Comparison of ENCODE assay signal across 24 cellular contexts in the genomic region with DNA sequence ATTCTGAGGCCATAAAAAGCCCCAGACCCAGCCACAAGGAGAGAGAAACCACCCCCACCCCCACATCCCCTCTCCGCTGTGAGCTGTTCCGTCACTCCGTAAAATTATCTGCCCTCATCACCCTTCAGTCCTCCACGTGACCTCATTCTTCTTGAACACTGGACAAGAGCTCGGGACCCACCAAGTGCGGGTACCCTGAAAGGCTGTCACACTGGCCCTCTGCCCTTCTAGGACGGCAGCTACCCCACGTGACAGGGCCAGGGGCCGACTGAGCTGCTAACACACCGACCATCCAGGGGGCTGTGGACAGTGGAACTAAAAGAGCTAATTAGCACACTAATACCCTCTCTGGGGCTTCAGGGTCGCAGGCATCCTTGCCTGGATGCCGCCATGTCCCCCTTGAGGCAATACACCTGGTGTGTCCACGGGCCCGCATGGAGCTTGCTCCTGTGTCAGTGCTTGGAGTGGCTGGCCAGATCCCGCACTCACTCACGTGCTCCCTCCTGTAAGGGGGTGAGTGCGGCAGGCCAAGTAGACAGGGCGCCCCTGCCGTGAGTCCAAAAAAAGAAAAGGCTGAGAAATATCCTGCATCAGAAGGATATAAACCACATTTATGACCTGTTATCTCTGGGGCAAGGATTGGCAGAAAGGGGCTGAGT. TPM values are rescaled to one million over a fixed set of nuclear protein-coding genes. Genes with fewer than 3 reads are reported as not detected.
DNase-seq lines count a peak whose midpoint lies in the region; ATAC-seq, FAIRE-seq and TF ChIP-seq lines count a peak whose summit lies in the region.
"Had no signal": no experiment of that assay in that cellular context is flagged by ENCODE, and none has a peak within 500 bp of the region (broad histone marks: within the 10 kb centered on the region; RNA-seq: fewer than 3 reads in every experiment).

No MANE protein-coding gene starts in this region.

- no peaks in the 10 kb centered on the region for H3K27me3 Mint-ChIP-seq in H9 (ENCODE audit: low read depth)

- FAIRE-seq in K562 (lab: Jason Lieb, UNC), result no peak
- FAIRE-seq: A204.1, GM12891, RCC 7860 had no signal

- H3K79me1 ChIP-seq in H9 (ENCODE audit: insufficient read depth, low read depth, low read length, poor library complexity, severe bottlenecking), result no peaks in the 10 kb centered on the region

- no peaks in the 10 kb centered on the region for H3K36me3 ChIP-seq in K562 (ENCODE audit: control insufficient read depth, insufficient read depth, low read length)
- H3K36me3 ChIP-seq: MG63 had no signal

- no CpG with 5 or more reads among the region's 19 CpGs for WGBS in H9 (ENCODE audit: extremely low coverage, insufficient read length, low lambda C conversion rate)
- 65% methylated on average over 17 of the region's 19 CpGs for WGBS in K562 (ENCODE audit: insufficient coverage, low coverage, missing lambda C conversion rate)

- no peak; the same call in 2 of the 3 replicates for ATAC-seq in K562
- no peak for ATAC-seq in GM21619 (IDR thresholded peaks at IDR 0.05; ENCODE audit: unreplicated experiment)
- ATAC-seq in HG03571 (IDR thresholded peaks at IDR 0.05; ENCODE audit: unreplicated experiment), result no peak

- H3K4me1 Mint-ChIP-seq in H9, result peaks cover 10 to 18% of the 10 kb centered on the region in 2 experiments

- TF ChIP-seq EP300 in K562 (IDR thresholded peaks at IDR 0.05; ENCODE audit: low read length), result no peak

- no peak overlapping the region for H2BK20ac ChIP-seq in H9 (ENCODE audit: low read depth, low read length, poor library complexity, severe bottlenecking)

- H3K4me3 Mint-ChIP-seq in H9, result no peak overlapping the region
- H3K4me3 Mint-ChIP-seq: CD4-positive, alpha-beta memory T cell; IgD-negative memory B cell had no signal

- no peak overlapping the region for H2AK5ac ChIP-seq in H9 (ENCODE audit: insufficient read length, low read length)

- H3K79me2 ChIP-seq in H9 (ENCODE audit: insufficient read depth, low read length) (no peaks in the 10 kb centered on the region), K562 (ENCODE audit: control insufficient read depth, insufficient read depth, low read length) (no peaks in the 10 kb centered on the region)

- H3K4me1 ChIP-seq in H9 (ENCODE audit: insufficient read depth, low read length), result no peaks in the 10 kb centered on the region
- peaks cover 0 to 6% of the 10 kb centered on the region in 2 experiments; a peak in 2 of 5 replicates for H3K4me1 ChIP-seq in K562 (replicated peaks in 1 of 2; ENCODE audit: control insufficient read depth in 2 of 2, insufficient read depth in 2 of 2, low read length in 2 of 2)

- peak overlapping the region in 2 of 3 experiments; percentile 59 to 68; a peak in 3 of 7 replicates for H3K27ac Mint-ChIP-seq in H9

- H3K14ac ChIP-seq in H9 (ENCODE audit: insufficient read depth, low read length), result no peak overlapping the region

- TF ChIP-seq CTCF in H9 (conservative IDR thresholded peaks at IDR 0.05) (no peak), K562 (IDR thresholded peaks at IDR 0.05 in 2 of 3, conservative IDR thresholded peaks at IDR 0.05 in 1 of 3; ENCODE audit: insufficient read depth in 2 of 3, low read depth in 1 of 3, low read length in 3 of 3) (no peak)

- H4K5ac ChIP-seq in H9 (ENCODE audit: insufficient read length, low read depth, low read length), result no peak overlapping the region

- H3K9ac ChIP-seq in H9 (ENCODE audit: extremely low read depth, insufficient read length, low read length) (no peak overlapping the region), K562 (ENCODE audit: insufficient read depth in 1 of 2, low read depth in 2 of 2, low read length in 2 of 2) (peak overlapping the region in 1 of 2 experiments; percentile 42; a peak in 1 of 4 replicates)

- no peaks in the 10 kb centered on the region for H3K9me1 ChIP-seq in K562 (ENCODE audit: control insufficient read depth, insufficient read depth, low read length)

- H3K4me3 ChIP-seq in K562, result no peak overlapping the region
- H3K4me3 ChIP-seq: MG63, SK-N-MC had no signal

- in situ Hi-C loops in K562 (cut with MboI), result no loop called here

- intact Hi-C loops in K562 (cut with micrococcal nuclease), result no loop called here

- H2BK120ac ChIP-seq in H9 (ENCODE audit: low read depth, low read length, poor library complexity, severe bottlenecking), result no peak overlapping the region

- CTCF ChIA-PET in K562 (lab: Yijun Ruan, JAX; ENCODE audit: low intra/inter-chr PET ratio), result no interaction called here

- POLR2A ChIA-PET in K562 (lab: Yijun Ruan, JAX), result interaction anchor here (0.6 to 1.2 kb wide), 3 partner anchors 11 to 30 kb away, joined by 3 to 4 read pairs (median 3); a partner anchor contains a TSS

- no peak overlapping the region for H2BK15ac ChIP-seq in H9 (ENCODE audit: low read depth, low read length)

- no peak overlapping the region for H2BK5ac ChIP-seq in H9 (ENCODE audit: insufficient read length, low read length)

- no peak overlapping the region for H3K18ac ChIP-seq in H9 (ENCODE audit: insufficient read length, low read depth, low read length)

- TF ChIP-seq POLR2A in K562 (conservative IDR thresholded peaks at IDR 0.05), result no peak

- no peaks in the 10 kb centered on the region for H4K20me1 ChIP-seq in H9 (ENCODE audit: control insufficient read depth, insufficient read depth, insufficient read length)
- no peaks in the 10 kb centered on the region for H4K20me1 ChIP-seq in K562 (replicated peaks; ENCODE audit: control insufficient read depth, insufficient read depth, low read length)

- no peak overlapping the region for H3K4ac ChIP-seq in H9 (ENCODE audit: low read depth, low read length)

- no peak overlapping the region for H3K27ac ChIP-seq in H9 (ENCODE audit: insufficient read length, low read depth, low read length)
- no peak overlapping the region for H3K27ac ChIP-seq in K562 (ENCODE audit: extremely low read depth, low read depth, low read length)
- peak overlapping the region; percentile 96 for H3K27ac ChIP-seq in layer of hippocampus (ENCODE audit: low read depth, low read length)
- H3K27ac ChIP-seq in temporal lobe (ENCODE audit: low read depth, low read length), result peak overlapping the region; percentile 98
- H3K27ac ChIP-seq: SK-N-MC had no signal

- H3K56ac ChIP-seq in H9 (ENCODE audit: insufficient read length, low read depth, low read length), result no peak overlapping the region

- H4K91ac ChIP-seq in H9 (ENCODE audit: insufficient read length, low read depth, low read length), result no peak overlapping the region

- no peaks in the 10 kb centered on the region for H3K9me3 Mint-ChIP-seq in H9
- H3K9me3 Mint-ChIP-seq: CD4-positive, alpha-beta memory T cell; IgD-negative memory B cell had no signal

- no peak for TF ChIP-seq RAD21 in K562 (CRISPR knock-in tag; conservative IDR thresholded peaks at IDR 0.05 in 1 of 2, IDR thresholded peaks at IDR 0.05 in 1 of 2)

- no peak overlapping the region for H2BK12ac ChIP-seq in H9 (ENCODE audit: insufficient read length, low read depth, low read length)

- H3K23ac ChIP-seq in H9 (ENCODE audit: insufficient read length, low read depth, low read length), result no peak overlapping the region

- H3K9me3 ChIP-seq in H9 (ENCODE audit: control insufficient read depth, low read depth, low read length) (no peaks in the 10 kb centered on the region), K562 (replicated peaks; ENCODE audit: control insufficient read depth, insufficient read depth, low read depth, low read length) (no peaks in the 10 kb centered on the region; the same call in 1 of the 2 replicates)
- H3K9me3 ChIP-seq: MG63 had no signal

- BruUV-seq in K562 (replicated peaks; lab: Mats Ljungman, UMichigan), result no TSS peak

- no peaks in the 10 kb centered on the region for H3K36me3 Mint-ChIP-seq in H9 (ENCODE audit: insufficient read depth in 1 of 3, low read depth in 3 of 3)
- H3K36me3 Mint-ChIP-seq: CD4-positive, alpha-beta memory T cell had no signal

- H3K4me2 ChIP-seq in H9 (ENCODE audit: insufficient read depth, insufficient read length, low read length), result no peak overlapping the region
- H3K4me2 ChIP-seq in K562 (ENCODE audit: insufficient read depth, low read length), result no peak overlapping the region

- no peak overlapping the region for H4K8ac ChIP-seq in H9 (replicated peaks; ENCODE audit: insufficient read length, low read depth, low read length)

- H3K27me3 ChIP-seq in H9 (ENCODE audit: insufficient read depth, low read length), result no peaks in the 10 kb centered on the region
- no peaks in the 10 kb centered on the region for H3K27me3 ChIP-seq in K562 (ENCODE audit: control insufficient read depth in 2 of 2, insufficient read depth in 2 of 2, low read length in 2 of 2)
- no peaks in the 10 kb centered on the region for H3K27me3 ChIP-seq in layer of hippocampus (ENCODE audit: control insufficient read depth, insufficient read depth, low read length)
- H3K27me3 ChIP-seq: MG63 had no signal

- H3T11ph ChIP-seq in H9 (ENCODE audit: low read length), result no peak overlapping the region

- H2AFZ ChIP-seq in H9 (ENCODE audit: low read length) (no peak overlapping the region), K562 (ENCODE audit: low read depth, low read length) (peak overlapping the region; percentile 65)

- DNase-seq in H9 (peak; percentile 48), K562 (ENCODE audit: extremely low read depth in 1 of 4, low spot score in 3 of 4) (no peak), GDM1 (lab: John Stamatoyannopoulos, UW) (no peak)
- DNase-seq: Calu3; CD4-positive, alpha-beta memory T cell; DMS53; EL; Kasumi-1; MG63; NCI-H1048; NCI-H1436 treated with DMSO at 0.1 percent for 48 hours; NCI-H2081; NCI-H748 treated with DMSO at 0.1 percent for 48 hours; NK-92 treated with Interleukin-12 subunit alpha and Interleukin-12 subunit beta, amount 100 ng/mL, for 24 hours; Right ventricle myocardium superior had no signal

- no peaks in the 10 kb centered on the region for H3K23me2 ChIP-seq in H9 (ENCODE audit: insufficient read length, low read depth, low read length, poor library complexity, severe bottlenecking)

RNA-seq across cellular contexts. Expression of a gene that starts 29.2 kb away (rescaled TPM):
- total RNA-seq in H9 (2021), result 461 and 473 TPM in 2 replicates
- total RNA-seq in K562 (2011; cell fraction: chromatin; rRNA removed; ENCODE audit: low replicate concordance), result 126 and 261 TPM in 2 replicates
- total RNA-seq in K562 (2011; cell fraction: nucleolus; rRNA removed), result 198 and 225 TPM in 2 replicates
- total RNA-seq in K562 (2011; cell fraction: nucleoplasm; rRNA removed), result 177 and 193 TPM in 2 replicates
- 190 and 230 TPM in 2 replicates for total RNA-seq in K562 (2014; rRNA removed)
- total RNA-seq in K562 (2014; rRNA removed; fragmentation: Illumina TruSeq; extraction: Trizol), result 118 and 136 TPM in 2 replicates
- total RNA-seq in K562 (2015; rRNA removed; fragmentation: Illumina TruSeq; extraction: Trizol), result 186 and 187 TPM in 2 replicates
- total RNA-seq in K562 (2021), result 251 and 261 TPM in 2 replicates
- polyA plus RNA-seq in K562 (2011; rRNA removed), result 244 and 287 TPM in 2 replicates
- 421 and 456 TPM in 2 replicates for polyA plus RNA-seq in K562 (2011; cell fraction: cytosol; rRNA removed)
- polyA plus RNA-seq in K562 (2011; cell fraction: nucleus; rRNA removed), result 249 and 298 TPM in 2 replicates
- 184 and 240 TPM in 2 replicates for polyA plus RNA-seq in K562 (2012)
- 269 and 289 TPM in 2 replicates for polyA plus RNA-seq in K562 (2014; fragmentation: Illumina TruSeq; extraction: Trizol)
- polyA plus RNA-seq in K562 (2014; fragmentation: Nextera tagmentation; extraction: Ambion mirVana), result 100 to 1,000 TPM in 1 of 2 experiments, 10 to 100 TPM in 1; 82.5 to 148 TPM
- 211 and 237 TPM in 2 replicates for polyA plus RNA-seq in K562 (2014; rRNA removed)
- polyA minus RNA-seq in K562 (2011; rRNA and poly(A)+ RNA removed), result 353 and 413 TPM in 2 replicates
- polyA minus RNA-seq in K562 (2011; cell fraction: cytosol; rRNA and poly(A)+ RNA removed), result 235 and 242 TPM in 2 replicates
- 87.8 and 105 TPM in 2 replicates for polyA minus RNA-seq in K562 (2011; cell fraction: nucleus; rRNA and poly(A)+ RNA removed)
- 31.0 TPM for total RNA-seq in temporal lobe

RNA-seq across cellular contexts. Expression of a gene that starts 30.7 kb away (rescaled TPM):
- total RNA-seq in H9 (2021) (55.9 and 56.9 TPM in 2 replicates), K562 (2014; rRNA removed) (20.5 and 22.9 TPM in 2 replicates), K562 (2014; rRNA removed; fragmentation: Illumina TruSeq; extraction: Trizol) (53.0 and 56.7 TPM in 2 replicates), K562 (2015; rRNA removed; fragmentation: Illumina TruSeq; extraction: Trizol) (44.4 and 52.5 TPM in 2 replicates), K562 (2021) (40.2 and 41.6 TPM in 2 replicates), temporal lobe (62.0 TPM)
- 71.0 and 115 TPM in 2 replicates for total RNA-seq in K562 (2011; cell fraction: chromatin; rRNA removed; ENCODE audit: low replicate concordance)
- 13.7 and 67.9 TPM in 2 replicates for total RNA-seq in K562 (2011; cell fraction: nucleolus; rRNA removed)
- 29.8 and 33.7 TPM in 2 replicates for total RNA-seq in K562 (2011; cell fraction: nucleoplasm; rRNA removed)
- polyA plus RNA-seq in K562 (2011; rRNA removed) (14.3 and 17.5 TPM in 2 replicates), K562 (2014; fragmentation: Illumina TruSeq; extraction: Trizol) (27.5 and 33.2 TPM in 2 replicates), K562 (2014; fragmentation: Nextera tagmentation; extraction: Ambion mirVana) (10 to 100 TPM in 1 of 2 experiments, 1 to 10 TPM in 1; 7.5 to 13.1 TPM), K562 (2014; rRNA removed) (15.3 and 19.0 TPM in 2 replicates)
- polyA plus RNA-seq in K562 (2011; cell fraction: cytosol; rRNA removed), result 3.4 and 5.9 TPM in 2 replicates
- polyA plus RNA-seq in K562 (2011; cell fraction: nucleus; rRNA removed), result 10.8 and 14.6 TPM in 2 replicates
- polyA plus RNA-seq in K562 (2012), result 17.4 and 18.9 TPM in 2 replicates
- 54.4 and 70.3 TPM in 2 replicates for polyA minus RNA-seq in K562 (2011; rRNA and poly(A)+ RNA removed)
- polyA minus RNA-seq in K562 (2011; cell fraction: cytosol; rRNA and poly(A)+ RNA removed), result 16.2 and 19.9 TPM in 2 replicates
- 19.8 and 35.3 TPM in 2 replicates for polyA minus RNA-seq in K562 (2011; cell fraction: nucleus; rRNA and poly(A)+ RNA removed)

Comparison
In these comparisons a context has a peak if more than half of its experiments do, and no peak if none do; other contexts are left out.
1. H3K27ac ChIP-seq: peak in layer of hippocampus (single experiment) and temporal lobe (single experiment); none in H9 (single experiment) and K562 (single experiment).